ENCODE assay signal across 32 cellular contexts in the genomic region with DNA sequence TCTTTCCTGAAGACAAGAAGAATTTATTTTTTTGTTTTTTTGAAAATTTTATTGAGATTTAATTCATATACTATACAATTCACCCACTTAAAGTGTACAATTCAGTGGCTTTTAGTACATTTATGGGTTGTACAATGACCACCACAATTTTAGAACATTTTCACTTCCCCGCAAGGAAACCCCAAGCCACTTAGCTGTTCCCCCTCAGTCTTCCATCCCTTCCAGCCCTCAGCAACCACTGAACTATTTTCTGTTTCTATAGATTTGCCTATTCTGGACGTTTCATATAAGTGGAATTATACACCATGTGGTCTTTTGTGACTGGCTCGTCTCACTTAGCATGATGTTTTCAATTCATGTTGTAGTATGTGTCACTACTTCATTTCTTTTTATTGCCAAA. TPM values are rescaled to one million over a fixed set of nuclear protein-coding genes. Genes with fewer than 3 reads are reported as not detected.
"Had no signal": no experiment of that assay in that cellular context is flagged by ENCODE, and none has a peak within 500 bp of the region (broad histone marks: within the 10 kb centered on the region; RNA-seq: fewer than 3 reads in every experiment).

No MANE protein-coding gene starts in this region.

- H3K27ac ChIP-seq: neural progenitor cell, ovary, parathyroid adenoma, psoas muscle, right lobe of liver, sigmoid colon, spleen, stomach, thoracic aorta, thyroid gland, tibial nerve, upper lobe of left lung, vagina had no signal

- H3K36me3 ChIP-seq: neural progenitor cell, ovary, right lobe of liver, sigmoid colon, spleen, stomach, thoracic aorta, thyroid gland, tibial nerve, upper lobe of left lung, vagina had no signal

- H3K4me1 Mint-ChIP-seq: naive thymus-derived CD4-positive, alpha-beta T cell; natural killer cell; nephron had no signal

- H3K79me2 ChIP-seq: parathyroid adenoma had no signal

- H2AFZ ChIP-seq: neural progenitor cell, parathyroid adenoma had no signal

- H3K4me3 ChIP-seq: neural progenitor cell, ovary, psoas muscle, right lobe of liver, sigmoid colon, spleen, stomach, thoracic aorta, thyroid gland, tibial nerve, upper lobe of left lung, vagina had no signal

- ATAC-seq: naive thymus-derived CD4-positive, alpha-beta T cell; natural killer cell; psoas muscle; right cardiac atrium; right lobe of liver had no signal

- FAIRE-seq: small intestine, urothelium cell line had no signal

- H3K4me3 Mint-ChIP-seq: naive thymus-derived CD4-positive, alpha-beta T cell; natural killer cell; nephron; neural progenitor cell; stimulated activated naive CD8-positive, alpha-beta T cell treated with anti-CD3 and anti-CD28 coated beads, Interleukin-15, Interleukin-2, amounts not matched to agents 100 ng/mL and 50 ng/mL, for 24 hours had no signal

- H3K36me3 Mint-ChIP-seq: naive thymus-derived CD4-positive, alpha-beta T cell; natural killer cell had no signal

- H3K27ac Mint-ChIP-seq: naive thymus-derived CD4-positive, alpha-beta T cell; natural killer cell; nephron; neural progenitor cell; progenitor cell of endocrine pancreas; stimulated activated naive CD8-positive, alpha-beta T cell treated with anti-CD3 and anti-CD28 coated beads, Interleukin-15, Interleukin-2, amounts not matched to agents 100 ng/mL and 50 ng/mL, for 24 hours had no signal

- H3K9me3 Mint-ChIP-seq: naive thymus-derived CD4-positive, alpha-beta T cell; natural killer cell; nephron; neural progenitor cell; stimulated activated naive CD8-positive, alpha-beta T cell treated with anti-CD3 and anti-CD28 coated beads, Interleukin-15, Interleukin-2, amounts not matched to agents 100 ng/mL and 50 ng/mL, for 24 hours had no signal

- H3K9me3 ChIP-seq: ovary, psoas muscle, right lobe of liver, sigmoid colon, spleen, stomach, thoracic aorta, thyroid gland, tibial nerve, upper lobe of left lung, vagina had no signal

- H3K9ac ChIP-seq: neural progenitor cell, parathyroid adenoma had no signal

- H3K4me2 ChIP-seq: neural progenitor cell had no signal

- DNase-seq: naive thymus-derived CD4-positive, alpha-beta T cell; natural killer cell; occipital lobe; ovary; posterior cingulate gyrus; psoas muscle; right cardiac atrium; right lobe of liver; sigmoid colon; small intestine; spleen; stimulated activated CD4-positive, alpha-beta T cell treated with anti-CD3 and anti-CD28 coated beads, Interleukin-12 subunit alpha, Interleukin-12 subunit beta, amount 100 ng/mL, for 4 hours; stimulated activated CD4-positive, alpha-beta T cell treated with anti-CD3 and anti-CD28 coated beads, Interleukin-1b, Interleukin-23, amount 100 ng/mL, for 48 hours; stimulated activated CD4-positive, alpha-beta T cell treated with anti-CD3 and anti-CD28 coated beads, Interleukin-4, amount 100 ng/mL, for 1 hour; stimulated activated CD4-positive, alpha-beta T cell treated with anti-CD3 and anti-CD28 coated beads, Interleukin-4, amount 100 ng/mL, for 4 hours; stimulated activated CD8-positive, alpha-beta memory T cell treated with anti-CD3 and anti-CD28 coated beads, Interleukin-4, amount 100 ng/mL, for 48 hours; stimulated activated naive CD4-positive, alpha-beta T cell; stomach; thyroid gland; trophoblast cell; upper lobe of left lung had no signal

- H3K27me3 ChIP-seq: ovary, right lobe of liver, thyroid gland, tibial nerve, upper lobe of left lung, vagina had no signal

- H3K4me1 ChIP-seq: neural progenitor cell, parathyroid adenoma, right lobe of liver, sigmoid colon, spleen, stomach, thyroid gland, tibial nerve, upper lobe of left lung, vagina had no signal

RNA-seq across cellular contexts. Expression of a gene that starts 28.0 kb away (rescaled TPM):
- total RNA-seq: naive thymus-derived CD4-positive, alpha-beta T cell; natural killer cell; right cardiac atrium; right lobe of liver; skeletal muscle tissue; spleen; thoracic aorta; ureter; vagina had no signal
- polyA plus RNA-seq: naive thymus-derived CD4-positive, alpha-beta T cell; small intestine; spleen had no signal

RNA-seq across cellular contexts. Expression of a gene that starts 36.2 kb away (rescaled TPM):
- total RNA-seq: thoracic aorta, thyroid gland, vagina had no signal
